In the genomic region with DNA sequence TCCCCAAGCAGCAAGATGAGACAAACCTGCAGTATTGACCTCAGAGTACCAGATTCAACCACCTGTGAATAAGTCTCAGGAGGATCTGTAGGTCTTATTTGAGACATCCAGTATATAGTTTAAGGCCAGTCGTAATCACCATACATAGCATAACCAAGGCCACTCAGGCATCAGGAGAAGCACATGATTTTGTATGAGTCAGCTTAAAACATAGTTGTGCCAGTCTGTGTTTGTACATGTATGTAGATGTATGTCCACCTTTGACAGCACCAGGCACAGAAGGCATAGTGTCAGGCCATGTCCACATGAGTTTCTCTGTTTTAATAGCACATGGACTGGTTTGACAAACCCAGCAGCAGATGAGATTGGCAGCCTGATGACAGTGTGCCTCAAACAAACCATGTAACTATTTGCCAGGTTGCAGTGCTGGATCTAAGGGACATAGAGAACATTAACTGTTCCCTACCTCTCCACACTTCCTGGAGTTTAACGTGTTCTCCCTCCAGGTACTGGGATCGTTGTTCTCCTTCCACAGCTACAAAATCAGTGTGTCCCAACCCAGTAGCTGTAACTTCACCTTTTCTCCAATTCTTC, we compare ENCODE assay signal across 3 cellular contexts.
TF ChIP-seq lines count a peak whose summit lies in the region.

No MANE protein-coding gene starts in this region.

TF ChIP-seq in HepG2, 621 proteins besides CTCF, POLR2A, EP300 and RAD21:
- peak; percentile 93 for TF ChIP-seq MAFF (IDR thresholded peaks at IDR 0.05; ENCODE audit: low read depth, low read length)
- peak; percentile 96 for TF ChIP-seq MAFK (conservative IDR thresholded peaks at IDR 0.05 in 1 of 2, IDR thresholded peaks at IDR 0.05 in 1 of 2; ENCODE audit: low read length in 2 of 2)
- no peak for TF ChIP-seq RAD51 (IDR thresholded peaks at IDR 0.05; ENCODE audit: borderline replicate concordance)

TF ChIP-seq in IMR-90, 13 proteins besides CTCF, POLR2A, EP300 and RAD21:
- TF ChIP-seq CHD1 (IDR thresholded peaks at IDR 0.05; ENCODE audit: low read depth, low read length) (no peak), SMC3 (IDR thresholded peaks at IDR 0.05; ENCODE audit: low read depth, low read length) (no peak), MXI1 (IDR thresholded peaks at IDR 0.05; ENCODE audit: borderline replicate concordance, low read depth, low read length) (no peak), MAFK (IDR thresholded peaks at IDR 0.05; ENCODE audit: low read depth, low read length) (peak; percentile 77), NFE2L2 (IDR thresholded peaks at IDR 0.05; ENCODE audit: low read depth, low read length) (no peak)
- TF ChIP-seq, protein P1, sequence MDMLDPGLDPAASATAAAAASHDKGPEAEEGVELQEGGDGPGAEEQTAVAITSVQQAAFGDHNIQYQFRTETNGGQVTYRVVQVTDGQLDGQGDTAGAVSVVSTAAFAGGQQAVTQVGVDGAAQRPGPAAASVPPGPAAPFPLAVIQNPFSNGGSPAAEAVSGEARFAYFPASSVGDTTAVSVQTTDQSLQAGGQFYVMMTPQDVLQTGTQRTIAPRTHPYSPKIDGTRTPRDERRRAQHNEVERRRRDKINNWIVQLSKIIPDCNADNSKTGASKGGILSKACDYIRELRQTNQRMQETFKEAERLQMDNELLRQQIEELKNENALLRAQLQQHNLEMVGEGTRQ (IDR thresholded peaks at IDR 0.05; ENCODE audit: low read depth, low read length) = no peak

TF ChIP-seq in K562, 482 proteins besides CTCF, POLR2A, EP300 and RAD21:
- TF ChIP-seq BHLHE40 (IDR thresholded peaks at IDR 0.05; ENCODE audit: low read length) (no peak), ZNF316 (IDR thresholded peaks at IDR 0.05) (peak; percentile 70; the same call in 1 of the 2 replicates), C11orf30 (IDR thresholded peaks at IDR 0.05; ENCODE audit: low read depth) (peak; percentile 59; the same call in 1 of the 2 replicates), MAFG (tag; conservative IDR thresholded peaks at IDR 0.05) (peak; percentile 29; the same call in 1 of the 2 replicates), MAFF (IDR thresholded peaks at IDR 0.05; ENCODE audit: low read length) (peak; percentile 36; the same call in 1 of the 2 replicates), MAFK (IDR thresholded peaks at IDR 0.05; ENCODE audit: low read length) (peak; percentile 36), ASH1L (IDR thresholded peaks at IDR 0.05; ENCODE audit: borderline replicate concordance, low read depth, partially characterized antibody) (no peak)
- TF ChIP-seq, protein P2, sequence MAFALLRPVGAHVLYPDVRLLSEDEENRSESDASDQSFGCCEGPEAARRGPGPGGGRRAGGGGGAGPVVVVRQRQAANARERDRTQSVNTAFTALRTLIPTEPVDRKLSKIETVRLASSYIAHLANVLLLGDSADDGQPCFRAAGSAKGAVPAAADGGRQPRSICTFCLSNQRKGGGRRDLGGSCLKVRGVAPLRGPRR (CRISPR knock-in tag; IDR thresholded peaks at IDR 0.05) = no peak
